Comparison of ENCODE assay signal across 7 cellular contexts in the genomic region with DNA sequence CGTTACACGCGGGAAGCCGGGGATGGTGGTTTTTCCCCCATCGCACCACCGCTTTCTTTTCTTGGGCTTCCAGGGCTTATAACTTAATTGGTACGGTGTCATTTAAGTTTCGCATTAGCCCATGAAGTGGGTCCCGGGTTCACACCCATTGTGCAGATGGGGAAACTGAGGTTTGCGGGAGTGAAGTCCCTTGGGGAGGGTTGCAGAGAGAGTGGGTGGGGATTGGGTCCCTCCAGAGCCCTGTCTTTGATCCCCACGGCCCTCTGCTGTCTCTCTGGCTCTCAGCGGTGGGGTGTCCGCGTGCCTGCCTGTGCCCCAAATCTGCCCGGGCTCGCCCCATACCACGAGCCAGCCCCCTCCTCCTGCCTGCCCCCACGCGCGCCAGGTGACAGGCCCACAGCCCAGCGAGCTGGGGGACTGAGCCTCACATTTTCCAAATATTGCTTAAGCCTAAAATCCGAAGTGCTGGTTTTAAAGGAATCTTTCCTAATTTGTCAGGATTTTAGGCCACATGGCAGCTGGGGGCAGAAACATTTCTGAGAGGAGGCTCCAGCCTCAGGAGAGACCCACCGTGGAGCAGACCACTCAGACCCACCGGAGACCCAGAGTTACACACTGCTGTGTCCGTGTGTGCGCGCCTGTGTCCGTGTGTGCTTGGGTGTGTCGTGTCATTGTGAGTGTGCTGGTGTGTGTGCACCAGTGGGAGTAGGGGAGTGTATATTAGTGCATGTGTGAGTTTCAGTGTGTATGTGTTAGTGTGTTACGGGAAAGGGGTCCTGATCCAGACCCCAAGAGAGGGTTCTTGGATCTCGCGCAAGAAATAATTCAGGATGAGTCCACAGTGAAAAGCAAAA.
DNase-seq lines count a peak whose midpoint lies in the region; ATAC-seq and TF ChIP-seq lines count a peak whose summit lies in the region.

No MANE protein-coding gene starts in this region.

- ATAC-seq in thoracic aorta (ENCODE audit: insufficient number of reproducible peaks, low FRiP score, low read depth) (no peak), mucosa of descending colon (no peak), GM21717 (IDR thresholded peaks at IDR 0.05; ENCODE audit: unreplicated experiment) (no peak)

- H3K9me3 ChIP-seq in thoracic aorta (no peaks in the 10 kb centered on the region), mucosa of descending colon (no peaks in the 10 kb centered on the region)

- no peak for DNase-seq in mesendoderm
- DNase-seq in thoracic aorta (ENCODE audit: low spot score), result no peak
- no peak for DNase-seq in mucosa of descending colon
- no peak for DNase-seq in Ammon's horn (ENCODE audit: low spot score)

- H3K79me1 ChIP-seq in mesendoderm (ENCODE audit: low read length), result no peaks in the 10 kb centered on the region

- peak overlapping the region; percentile 29 for H2BK120ac ChIP-seq in mesendoderm (ENCODE audit: low read depth, low read length)

- H3K27me3 ChIP-seq in KMS-11 (ENCODE audit: insufficient read depth, low read depth), result no peaks in the 10 kb centered on the region
- no peaks in the 10 kb centered on the region for H3K27me3 ChIP-seq in mesendoderm (ENCODE audit: insufficient read depth, low read length, poor library complexity)
- H3K27me3 ChIP-seq in thoracic aorta (replicated peaks; ENCODE audit: insufficient read depth), result no peaks in the 10 kb centered on the region

- no peak overlapping the region for H2AFZ ChIP-seq in KMS-11 (ENCODE audit: low read depth)

- H4K8ac ChIP-seq in mesendoderm (ENCODE audit: low read depth, low read length), result no peak overlapping the region

- peaks cover 40% of the 10 kb centered on the region for H3K4me1 ChIP-seq in KMS-11 (ENCODE audit: low read depth, poor library complexity, severe bottlenecking)
- peaks cover 18% of the 10 kb centered on the region for H3K4me1 ChIP-seq in mesendoderm (ENCODE audit: control insufficient read depth, low read depth, low read length)
- H3K4me1 ChIP-seq in thoracic aorta (ENCODE audit: control insufficient read depth in 1 of 2, low read depth in 2 of 2), result peaks cover 41 to 56% of the 10 kb centered on the region in 2 donors
- peaks cover 27% of the 10 kb centered on the region for H3K4me1 ChIP-seq in mucosa of descending colon (ENCODE audit: low read depth)

- intact Hi-C loops in mucosa of descending colon (cut with DNase I, micrococcal nuclease), result no loop called here

- H4K5ac ChIP-seq in mesendoderm (ENCODE audit: low read length), result no peak overlapping the region

- H3K4me3 ChIP-seq in KMS-11 (IDR thresholded peaks at IDR 0.05; ENCODE audit: insufficient read depth, low read depth, low read length), result no peak overlapping the region
- H3K4me3 ChIP-seq in mesendoderm (ENCODE audit: low read length), result no peak overlapping the region
- peak overlapping the region; percentile 72 for H3K4me3 ChIP-seq in thoracic aorta
- H3K4me3 ChIP-seq in mucosa of descending colon, result no peak overlapping the region

- H3K27ac ChIP-seq in KMS-11 (no peak overlapping the region; the same call in 1 of the 2 replicates), cingulate gyrus (ENCODE audit: low read depth, low read length) (peak overlapping the region; percentile 41), mesendoderm (ENCODE audit: low read depth, low read length) (peak overlapping the region; percentile 83), thoracic aorta (peak overlapping the region; percentile 37 to 95)

- WGBS in mesendoderm (ENCODE audit: extremely low coverage, insufficient coverage, low lambda C conversion rate), result no CpG with 5 or more reads among the region's 32 CpGs

- H3K9ac ChIP-seq in KMS-11 (peak overlapping the region; percentile 43; the same call in 1 of the 2 replicates), mesendoderm (ENCODE audit: low read length) (peak overlapping the region; percentile 54)

- H2BK5ac ChIP-seq in mesendoderm (ENCODE audit: low read length), result no peak overlapping the region

- peak overlapping the region; percentile 1 for H2AK5ac ChIP-seq in mesendoderm (ENCODE audit: low read length)

- H3K36me3 ChIP-seq in KMS-11 (ENCODE audit: insufficient read depth) (no peaks in the 10 kb centered on the region), mesendoderm (ENCODE audit: control insufficient read depth, insufficient read depth, low read length) (no peaks in the 10 kb centered on the region), thoracic aorta (no peaks in the 10 kb centered on the region), mucosa of descending colon (ENCODE audit: low read depth) (no peaks in the 10 kb centered on the region)

- peak overlapping the region; percentile 57 for H3K4me2 ChIP-seq in KMS-11
- H3K4me2 ChIP-seq in mesendoderm (ENCODE audit: low read length), result peak overlapping the region; percentile 54

- H3K4ac ChIP-seq in mesendoderm (ENCODE audit: low read depth, low read length), result peak overlapping the region; percentile 1

- peak overlapping the region; percentile 81 for H3K18ac ChIP-seq in mesendoderm (ENCODE audit: low read length)

- peak overlapping the region; percentile 85 for H3K56ac ChIP-seq in mesendoderm (ENCODE audit: low read length)

- H4K20me1 ChIP-seq in KMS-11 (ENCODE audit: insufficient read depth), result no peaks in the 10 kb centered on the region

- no peak overlapping the region for H2BK15ac ChIP-seq in mesendoderm (replicated peaks; ENCODE audit: low read depth)

- no peak overlapping the region for H3K23ac ChIP-seq in mesendoderm (ENCODE audit: low read length)

- H3K79me2 ChIP-seq in KMS-11 (ENCODE audit: insufficient read depth, low read depth) (no peaks in the 10 kb centered on the region), mesendoderm (ENCODE audit: control insufficient read depth, insufficient read depth, low read length) (no peaks in the 10 kb centered on the region)

- TF ChIP-seq CTCF in KMS-11 (conservative IDR thresholded peaks at IDR 0.05; ENCODE audit: low read depth, low read length) (no peak), thoracic aorta (IDR thresholded peaks at IDR 0.05) (no peak), mucosa of descending colon (IDR thresholded peaks at IDR 0.05) (no peak)
